Comparison of ENCODE assay signal across 11 cellular contexts in genomic region chr1:121558514-121558913, GRCh38.
DNase-seq lines count a peak whose midpoint lies in the region; ATAC-seq and TF ChIP-seq lines count a peak whose summit lies in the region.
"Had no signal": no experiment of that assay in that cellular context is flagged by ENCODE, and none has a peak within 500 bp of the region (broad histone marks: within the 10 kb centered on the region; RNA-seq: fewer than 3 reads in every experiment).

No MANE protein-coding gene starts in this region.

- H3K4me1 Mint-ChIP-seq in T-cell = peaks cover 35 to 36% (median 35%) of the 10 kb centered on the region in 3 donors
- peaks cover 5 to 57% (median 19%) of the 10 kb centered on the region in 7 donors for H3K4me1 Mint-ChIP-seq in naive thymus-derived CD4-positive, alpha-beta T cell

- no peak overlapping the region for H3K9ac ChIP-seq in SK-N-SH
- peak overlapping the region; percentile 66 for H3K9ac ChIP-seq in skeletal muscle satellite cell (ENCODE audit: low read depth, low read length)
- H3K9ac ChIP-seq: BLaER1 had no signal

- H3K9me3 Mint-ChIP-seq in T-cell = no peaks in the 10 kb centered on the region
- no peaks in the 10 kb centered on the region for H3K9me3 Mint-ChIP-seq in naive thymus-derived CD4-positive, alpha-beta T cell

- H3K27ac ChIP-seq in SK-N-SH (ENCODE audit: low read depth in 2 of 2, low read length in 1 of 2) = no peak overlapping the region
- H3K27ac ChIP-seq in foreskin keratinocyte = no peak overlapping the region
- no peak overlapping the region for H3K27ac ChIP-seq in suprapubic skin
- no peak overlapping the region for H3K27ac ChIP-seq in naive thymus-derived CD4-positive, alpha-beta T cell (ENCODE audit: low read depth, low read length)
- H3K27ac ChIP-seq: BLaER1, neutrophil had no signal

- H3K27me3 ChIP-seq in SK-N-SH (ENCODE audit: insufficient read depth) = no peaks in the 10 kb centered on the region; the same call in 1 of the 2 replicates
- H3K27me3 ChIP-seq in foreskin keratinocyte = no peaks in the 10 kb centered on the region
- H3K27me3 ChIP-seq in skeletal muscle satellite cell (ENCODE audit: control insufficient read depth, insufficient read depth, low read length) = no peaks in the 10 kb centered on the region
- no peaks in the 10 kb centered on the region for H3K27me3 ChIP-seq in suprapubic skin
- no peaks in the 10 kb centered on the region for H3K27me3 ChIP-seq in naive thymus-derived CD4-positive, alpha-beta T cell (ENCODE audit: control insufficient read depth in 2 of 2, insufficient read depth in 2 of 2, low read length in 2 of 2)
- H3K27me3 ChIP-seq: BLaER1 had no signal

- TF ChIP-seq EP300 in SK-N-SH (IDR thresholded peaks at IDR 0.05; ENCODE audit: borderline replicate concordance in 1 of 2, low read depth in 1 of 2, low read length in 1 of 2) = no peak
- no peak for TF ChIP-seq EP300 in suprapubic skin (IDR thresholded peaks at IDR 0.05)

- H3K79me2 ChIP-seq in SK-N-SH (ENCODE audit: insufficient read depth) = no peaks in the 10 kb centered on the region

- H3K27me3 Mint-ChIP-seq in T-cell = no peaks in the 10 kb centered on the region
- no peaks in the 10 kb centered on the region for H3K27me3 Mint-ChIP-seq in naive thymus-derived CD4-positive, alpha-beta T cell

- H3K9me3 ChIP-seq in SK-N-SH (no peaks in the 10 kb centered on the region), skeletal muscle satellite cell (replicated peaks; ENCODE audit: low read length) (no peaks in the 10 kb centered on the region), suprapubic skin (no peaks in the 10 kb centered on the region)
- H3K9me3 ChIP-seq in naive thymus-derived CD4-positive, alpha-beta T cell (ENCODE audit: control insufficient read depth in 2 of 3, low read length in 3 of 3) = no peaks in the 10 kb centered on the region
- H3K9me3 ChIP-seq: BLaER1, neutrophil had no signal

- TF ChIP-seq CTCF in SK-N-SH (IDR thresholded peaks at IDR 0.05) (no peak), foreskin keratinocyte (conservative IDR thresholded peaks at IDR 0.05) (no peak), suprapubic skin (IDR thresholded peaks at IDR 0.05) (no peak)

- CTCF ChIA-PET in SK-N-SH (lab: Yijun Ruan, JAX) = no interaction called here
- CTCF ChIA-PET in T-cell (lab: Charles Lee) = no interaction called here
- CTCF ChIA-PET in naive thymus-derived CD4-positive, alpha-beta T cell (lab: Charles Lee) = no interaction called here

- H3K36me3 Mint-ChIP-seq in T-cell = peaks cover 16% of the 10 kb centered on the region
- H3K36me3 Mint-ChIP-seq in naive thymus-derived CD4-positive, alpha-beta T cell = peaks cover 0 to 16% (median 0%) of the 10 kb centered on the region in 5 donors

- WGBS in SK-N-SH (ENCODE audit: low lambda C conversion rate) = 30% methylated on average over 2 of the region's 2 CpGs
- WGBS in suprapubic skin = 35% methylated on average over 2 of the region's 2 CpGs

- intact Hi-C loops in naive thymus-derived CD4-positive, alpha-beta T cell (cut with micrococcal nuclease) = loop anchor here in 1 of 2 donors (5.0 kb wide), 1 partner anchor 34 kb away; no protein-coding TSS in a partner anchor

- H3K4me2 ChIP-seq in SK-N-SH = 0 out of 2 replicates have a peak overlapping the region, but pooled peaks have one; percentile 27
- peak overlapping the region; percentile 31 for H3K4me2 ChIP-seq in skeletal muscle satellite cell (ENCODE audit: low read length)
- H3K4me2 ChIP-seq: BLaER1 had no signal

- peak overlapping the region in 2 of 3 donors; percentile 47 to 54 for H3K4me3 Mint-ChIP-seq in T-cell
- peak overlapping the region in 5 of 10 donors; percentile 36 to 68 (median 48) for H3K4me3 Mint-ChIP-seq in naive thymus-derived CD4-positive, alpha-beta T cell

- no peaks in the 10 kb centered on the region for H3K9me2 ChIP-seq in SK-N-SH

- no peak overlapping the region for H2AFZ ChIP-seq in SK-N-SH (ENCODE audit: low read depth)

- H3K4me1 ChIP-seq in SK-N-SH (ENCODE audit: control insufficient read depth in 1 of 2, insufficient read depth in 2 of 2, low read depth in 1 of 2, low read length in 1 of 2) (peaks cover 0 to 5% of the 10 kb centered on the region in 2 experiments; a peak in 1 of 4 replicates), foreskin keratinocyte (peaks cover 11% of the 10 kb centered on the region), skeletal muscle satellite cell (ENCODE audit: control insufficient read depth, insufficient read depth, low read length) (peaks cover 11% of the 10 kb centered on the region), suprapubic skin (no peaks in the 10 kb centered on the region)
- peaks cover 4 to 6% of the 10 kb centered on the region in 2 donors for H3K4me1 ChIP-seq in naive thymus-derived CD4-positive, alpha-beta T cell (ENCODE audit: control insufficient read depth in 2 of 2, insufficient read depth in 2 of 2, low read length in 2 of 2)
- H3K4me1 ChIP-seq: BLaER1 had no signal

- H3K4me3 ChIP-seq in SK-N-SH (ENCODE audit: low read depth in 2 of 2, low read length in 1 of 2) (no peak overlapping the region), skeletal muscle satellite cell (ENCODE audit: low read length) (no peak overlapping the region), suprapubic skin (no peak overlapping the region)
- H3K4me3 ChIP-seq in naive thymus-derived CD4-positive, alpha-beta T cell (ENCODE audit: low read length) = no peak overlapping the region
- H3K4me3 ChIP-seq: BLaER1 had no signal

- no peaks in the 10 kb centered on the region for H4K20me1 ChIP-seq in SK-N-SH (ENCODE audit: insufficient read depth)
- H4K20me1 ChIP-seq: BLaER1 had no signal

- H3K27ac Mint-ChIP-seq in T-cell = peak overlapping the region in 1 of 2 donors; percentile 77
- peak overlapping the region in 3 of 9 donors; percentile 74 to 85 (median 81) for H3K27ac Mint-ChIP-seq in naive thymus-derived CD4-positive, alpha-beta T cell

- POLR2A ChIA-PET in SK-N-SH (lab: Yijun Ruan, JAX) = no interaction called here
- POLR2A ChIA-PET in T-cell (lab: Charles Lee) = no interaction called here
- POLR2A ChIA-PET in naive thymus-derived CD4-positive, alpha-beta T cell (lab: Charles Lee) = no interaction called here

- no peaks in the 10 kb centered on the region for H3F3A ChIP-seq in SK-N-SH (replicated peaks; ENCODE audit: insufficient read depth)

- DNase-seq in SK-N-SH = no peak
- no peak for DNase-seq in T-cell
- DNase-seq in foreskin keratinocyte = peak; percentile 47 to 82
- DNase-seq in suprapubic skin (ENCODE audit: low spot score in 2 of 2) = no peak
- DNase-seq in naive thymus-derived CD4-positive, alpha-beta T cell = no peak
- DNase-seq: activated CD4-positive, alpha-beta T cell treated with anti-CD3 and anti-CD28 coated beads, Interleukin-2, amount 50 U/mL, for 4 hours had no signal

- ATAC-seq in SK-N-SH treated with all-trans-retinoic acid at 6 μM for 48 hours (no peak), T-cell (replicated peaks in 1 of 4) (no peak), foreskin keratinocyte (peak; percentile 97), HG03135 (IDR thresholded peaks at IDR 0.05; ENCODE audit: unreplicated experiment) (no peak)
- ATAC-seq in naive thymus-derived CD4-positive, alpha-beta T cell = no peak

- no peak for TF ChIP-seq POLR2A in suprapubic skin (IDR thresholded peaks at IDR 0.05)

- H3K36me3 ChIP-seq in SK-N-SH (replicated peaks in 1 of 2; ENCODE audit: control insufficient read depth in 1 of 2, insufficient read depth in 2 of 2, low read length in 1 of 2) (no peaks in the 10 kb centered on the region), skeletal muscle satellite cell (ENCODE audit: insufficient read depth, low read length) (no peaks in the 10 kb centered on the region), suprapubic skin (no peaks in the 10 kb centered on the region)
- H3K36me3 ChIP-seq in naive thymus-derived CD4-positive, alpha-beta T cell (ENCODE audit: control insufficient read depth in 2 of 3, insufficient read depth in 3 of 3, low read length in 3 of 3) = no peaks in the 10 kb centered on the region
- H3K36me3 ChIP-seq: BLaER1, neutrophil had no signal

- no peak for TF ChIP-seq RAD21 in SK-N-SH (IDR thresholded peaks at IDR 0.05; ENCODE audit: low read length)

TF ChIP-seq in SK-N-SH, 30 proteins besides CTCF, POLR2A, EP300 and RAD21 (continues in another document):
- no peak for TF ChIP-seq IRF3 (IDR thresholded peaks at IDR 0.05; ENCODE audit: low read depth, low read length)
- TF ChIP-seq TCF12 (IDR thresholded peaks at IDR 0.05) = no peak
- TF ChIP-seq FOSL2 (IDR thresholded peaks at IDR 0.05; ENCODE audit: borderline replicate concordance, low read depth) = peak; percentile 10; the same call in 1 of the 2 replicates

TF ChIP-seq in SK-N-SH treated with all-trans-retinoic acid at 6 μM for 48 hours, 23 proteins besides CTCF, POLR2A, EP300 and RAD21:
- TF ChIP-seq GLIS3 (CRISPR knock-in tag; IDR thresholded peaks at IDR 0.05) = no peak
- TF ChIP-seq ZNF70 (CRISPR knock-in tag; IDR thresholded peaks at IDR 0.05) = no peak

Comparison
In these comparisons a context has a peak if more than half of its experiments do, and no peak if none do; other contexts are left out.
1. DNase-seq: peak in foreskin keratinocyte (2 of 2); none in SK-N-SH (single experiment), T-cell (0 of 34), suprapubic skin (0 of 2) and naive thymus-derived CD4-positive, alpha-beta T cell (0 of 9).